ENCODE assay signal across 1 cellular context in genomic region chr1:109493227-109493626, GRCh38.
TF ChIP-seq lines count a peak whose summit lies in the region.

No MANE protein-coding gene starts in this region.

TF ChIP-seq in SK-N-SH, 30 proteins besides CTCF, POLR2A, EP300 and RAD21 (continued from another document):
- TF ChIP-seq NFIC (IDR thresholded peaks at IDR 0.05; ENCODE audit: borderline replicate concordance), result no peak
- no peak for TF ChIP-seq EZH2phosphoT487 (IDR thresholded peaks at IDR 0.05; ENCODE audit: borderline replicate concordance, low read depth)
